ENCODE assay signal across 8 cellular contexts in genomic region chr13:28658796-28659610, GRCh38. TPM values are rescaled to one million over a fixed set of nuclear protein-coding genes. Genes with fewer than 3 reads are reported as not detected.
DNase-seq lines count a peak whose midpoint lies in the region; ATAC-seq and TF ChIP-seq lines count a peak whose summit lies in the region.

TSS of gene POMP (plus strand) at chr13:28659130. CDS start at chr13:28659185, 55 bp downstream.

- no peak for TF ChIP-seq CTCF in AG04449 (IDR thresholded peaks at IDR 0.05; ENCODE audit: insufficient read depth, low read length, missing control alignments)
- TF ChIP-seq CTCF in activated B cell treated with CpG ODN at 0.5 μM for 24 hours (IDR thresholded peaks at IDR 0.05): no peak
- no peak for TF ChIP-seq CTCF in cardiac fibroblast (IDR thresholded peaks at IDR 0.05; ENCODE audit: low read depth, low read length)

- H3K27me3 Mint-ChIP-seq in activated B cell treated with CpG ODN at 0.5 μM for 24 hours: no peaks in the 10 kb centered on the region

- intact Hi-C loops in activated B cell treated with CpG ODN at 0.5 μM for 24 hours (cut with micrococcal nuclease): loop anchor here (1.0 to 5.0 kb wide), 10 partner anchors 22 to 1037 kb away; partner anchors contain the start of genes LNX2, PAN3 and POLR1D

- H3K9me3 Mint-ChIP-seq in activated B cell treated with CpG ODN at 0.5 μM for 24 hours: no peaks in the 10 kb centered on the region

- ATAC-seq in GM18861 (IDR thresholded peaks at IDR 0.05; ENCODE audit: unreplicated experiment) (peak; percentile 77), HG03095 (IDR thresholded peaks at IDR 0.05; ENCODE audit: unreplicated experiment) (peak; percentile 84), activated B cell treated with CpG ODN at 0.5 μM for 24 hours (ENCODE audit: low read depth) (peak; percentile 92)

- H3K4me3 Mint-ChIP-seq in activated B cell treated with CpG ODN at 0.5 μM for 24 hours: peak within 1 kb of the TSS; percentile 98

- peaks cover 62% of the 10 kb centered on the region for H3K4me1 Mint-ChIP-seq in activated B cell treated with CpG ODN at 0.5 μM for 24 hours

- H3K4me3 ChIP-seq in AG04449 (ENCODE audit: low read depth, low read length) (peak within 1 kb of the TSS; percentile 97), cardiac fibroblast (replicated peaks in 1 of 2; ENCODE audit: low read depth in 2 of 2, low read length in 2 of 2) (peak within 1 kb of the TSS; percentile 91 to 99)

- CTCF ChIA-PET in AG04449 (lab: Yijun Ruan, JAX) (interaction anchor here (1.0 to 4.9 kb wide), 9 partner anchors 14 to 358 kb away, joined by 3 to 24 read pairs (median 4); no protein-coding TSS in a partner anchor), activated B cell treated with CpG ODN at 0.5 μM for 24 hours (lab: Charles Lee) (interaction anchor here (1.2 kb wide), 1 partner anchor 25 kb away, joined by 3 read pairs; no protein-coding TSS in a partner anchor)

- DNase-seq in AG04449 (ENCODE audit: low read depth, low spot score) (peak; percentile 80), NCI-H226 (peak; percentile 78), activated B cell treated with CpG ODN at 0.5 μM for 24 hours (peak; percentile 96), cardiac fibroblast (ENCODE audit: low read depth in 2 of 2) (peak; percentile 98), iPS-NIHi7 (ENCODE audit: extremely low spot score) (peak; percentile 90), smooth muscle cell of the brain vasculature (ENCODE audit: low read depth, low spot score) (peak; percentile 68)

- POLR2A ChIA-PET in AG04449 (lab: Yijun Ruan, JAX) (interaction anchor here (0.6 to 1.5 kb wide), 5 partner anchors 13 to 170 kb away, joined by 3 to 4 read pairs (median 3); no protein-coding TSS in a partner anchor), activated B cell treated with CpG ODN at 0.5 μM for 24 hours (lab: Charles Lee) (interaction anchor here (0.6 to 3.4 kb wide), 13 partner anchors 13 to 1183 kb away, joined by 3 to 37 read pairs (median 8); partner anchors contain the start of genes PAN3 and SLC46A3)

- H3K36me3 Mint-ChIP-seq in activated B cell treated with CpG ODN at 0.5 μM for 24 hours (ENCODE audit: low read depth): peaks cover 43% of the 10 kb centered on the region

- H3K27ac Mint-ChIP-seq in activated B cell treated with CpG ODN at 0.5 μM for 24 hours: peak within 1 kb of the TSS; percentile 93

RNA-seq across cellular contexts. Expression of gene POMP, which starts in this region (rescaled TPM):
- total RNA-seq in activated B cell treated with CpG ODN at 0.5 μM for 24 hours: 54.0 and 56.0 TPM in 2 replicates

Comparison
In these comparisons a context has a peak if more than half of its experiments do, and no peak if none do; other contexts are left out.
1. Peak in every context shown above with its lines: DNase-seq, ATAC-seq and H3K4me3 ChIP-seq.